9 cellular contexts compared by ENCODE assay signal in genomic region chr11:63882555-63883242, GRCh38. TPM values are rescaled to one million over a fixed set of nuclear protein-coding genes. Genes with fewer than 3 reads are reported as not detected.
DNase-seq lines count a peak whose midpoint lies in the region; ATAC-seq and TF ChIP-seq lines count a peak whose summit lies in the region.
"Had no signal": no experiment of that assay in that cellular context is flagged by ENCODE, and none has a peak within 500 bp of the region (broad histone marks: within the 10 kb centered on the region; RNA-seq: fewer than 3 reads in every experiment).

No MANE protein-coding gene starts in this region.

- H3K27me3 Mint-ChIP-seq in neural crest cell (ENCODE audit: low read depth) (no peaks in the 10 kb centered on the region), Caco-2 (ENCODE audit: insufficient read depth, unreplicated experiment) (no peaks in the 10 kb centered on the region)
- H3K27me3 Mint-ChIP-seq in activated naive CD4-positive, alpha-beta T cell treated with anti-CD3 and anti-CD28 coated beads for 36 hours (ENCODE audit: low read depth) = no peaks in the 10 kb centered on the region
- H3K27me3 Mint-ChIP-seq in activated CD4-positive, alpha-beta memory T cell treated with anti-CD3 and anti-CD28 coated beads for 36 hours = no peaks in the 10 kb centered on the region

- DNase-seq in ELF-1 (ENCODE audit: low read depth, low spot score) = peak; percentile 80
- peak; percentile 81 for DNase-seq in NCI-H69 (lab: John Stamatoyannopoulos, UW)
- no peak for DNase-seq in neural crest cell (ENCODE audit: low read depth, low spot score)
- no peak for DNase-seq in activated naive CD4-positive, alpha-beta T cell treated with anti-CD3 and anti-CD28 coated beads for 36 hours
- DNase-seq in activated CD4-positive, alpha-beta memory T cell treated with anti-CD3 and anti-CD28 coated beads for 36 hours = no peak
- DNase-seq in Caco-2 = no peak
- DNase-seq: NCI-H2081 treated with DMSO at 0.1 percent for 48 hours had no signal

- CTCF ChIA-PET in activated naive CD4-positive, alpha-beta T cell treated with anti-CD3 and anti-CD28 coated beads for 36 hours (lab: Charles Lee) = interaction anchor here (0.6 to 4.0 kb wide), 7 partner anchors 9 to 315 kb away, joined by 3 to 18 read pairs (median 5); no protein-coding TSS in a partner anchor
- CTCF ChIA-PET in activated CD4-positive, alpha-beta memory T cell treated with anti-CD3 and anti-CD28 coated beads for 36 hours (lab: Charles Lee) = interaction anchor here (1.0 to 1.4 kb wide), 3 partner anchors 9 to 46 kb away, joined by 3 to 6 read pairs (median 3); no protein-coding TSS in a partner anchor
- CTCF ChIA-PET in Caco-2 (lab: Charles Lee) = no interaction called here

- intact Hi-C loops in activated naive CD4-positive, alpha-beta T cell treated with anti-CD3 and anti-CD28 coated beads for 36 hours (cut with micrococcal nuclease) = no loop called here
- intact Hi-C loops in activated CD4-positive, alpha-beta memory T cell treated with anti-CD3 and anti-CD28 coated beads for 36 hours (cut with micrococcal nuclease) = loop anchor here (10.0 kb wide), 1 partner anchor 118 kb away; the partner anchor contains the start of gene ZFTA
- intact Hi-C loops in Caco-2 (cut with micrococcal nuclease; ENCODE audit: unreplicated experiment) = no loop called here

- no peaks in the 10 kb centered on the region for H3K36me3 ChIP-seq in endocrine pancreas (ENCODE audit: control insufficient read depth, insufficient read depth, low read length)
- no peaks in the 10 kb centered on the region; the same call in 1 of the 2 replicates for H3K36me3 ChIP-seq in Caco-2 (ENCODE audit: control insufficient read depth, insufficient read depth, low read length)

- H3K4me1 Mint-ChIP-seq in neural crest cell = peaks cover 58% of the 10 kb centered on the region
- peaks cover 82% of the 10 kb centered on the region for H3K4me1 Mint-ChIP-seq in activated naive CD4-positive, alpha-beta T cell treated with anti-CD3 and anti-CD28 coated beads for 36 hours (ENCODE audit: low read depth)
- H3K4me1 Mint-ChIP-seq in activated CD4-positive, alpha-beta memory T cell treated with anti-CD3 and anti-CD28 coated beads for 36 hours (ENCODE audit: low read depth) = peaks cover 70% of the 10 kb centered on the region
- peaks cover 9% of the 10 kb centered on the region for H3K4me1 Mint-ChIP-seq in Caco-2 (ENCODE audit: low read depth, unreplicated experiment)

- H3K27ac Mint-ChIP-seq in neural crest cell (ENCODE audit: unreplicated experiment) = peak overlapping the region; percentile 43
- H3K27ac Mint-ChIP-seq in activated naive CD4-positive, alpha-beta T cell treated with anti-CD3 and anti-CD28 coated beads for 36 hours = no peak overlapping the region
- H3K27ac Mint-ChIP-seq in activated CD4-positive, alpha-beta memory T cell treated with anti-CD3 and anti-CD28 coated beads for 36 hours = no peak overlapping the region
- no peak overlapping the region for H3K27ac Mint-ChIP-seq in Caco-2 (ENCODE audit: unreplicated experiment)

- H3K4me1 ChIP-seq in endocrine pancreas (ENCODE audit: control insufficient read depth, insufficient read depth, low read length) (peaks cover 8% of the 10 kb centered on the region), Caco-2 (peaks cover 10% of the 10 kb centered on the region)

- H3K9me3 Mint-ChIP-seq in neural crest cell = no peaks in the 10 kb centered on the region
- H3K9me3 Mint-ChIP-seq in activated naive CD4-positive, alpha-beta T cell treated with anti-CD3 and anti-CD28 coated beads for 36 hours = no peaks in the 10 kb centered on the region
- H3K9me3 Mint-ChIP-seq in activated CD4-positive, alpha-beta memory T cell treated with anti-CD3 and anti-CD28 coated beads for 36 hours = no peaks in the 10 kb centered on the region
- no peaks in the 10 kb centered on the region for H3K9me3 Mint-ChIP-seq in Caco-2 (ENCODE audit: unreplicated experiment)

- H3K4me3 Mint-ChIP-seq in neural crest cell = no peak overlapping the region
- H3K4me3 Mint-ChIP-seq in activated naive CD4-positive, alpha-beta T cell treated with anti-CD3 and anti-CD28 coated beads for 36 hours = no peak overlapping the region
- no peak overlapping the region for H3K4me3 Mint-ChIP-seq in activated CD4-positive, alpha-beta memory T cell treated with anti-CD3 and anti-CD28 coated beads for 36 hours
- no peak overlapping the region for H3K4me3 Mint-ChIP-seq in Caco-2 (ENCODE audit: unreplicated experiment)

- peak overlapping the region; percentile 22 for H3K9ac ChIP-seq in endocrine pancreas (ENCODE audit: control insufficient read depth, insufficient read depth, low read length)

- H3K4me3 ChIP-seq in endocrine pancreas (ENCODE audit: control insufficient read depth, insufficient read depth, low read length) = no peak overlapping the region
- H3K4me3 ChIP-seq in Caco-2 (ENCODE audit: low read depth, low read length) = no peak overlapping the region

- ATAC-seq in HG02798 (IDR thresholded peaks at IDR 0.05; ENCODE audit: poor library complexity, unreplicated experiment) = no peak

- H3K36me3 Mint-ChIP-seq in neural crest cell (ENCODE audit: low read depth) = no peaks in the 10 kb centered on the region
- H3K36me3 Mint-ChIP-seq in activated naive CD4-positive, alpha-beta T cell treated with anti-CD3 and anti-CD28 coated beads for 36 hours (ENCODE audit: low read depth) = peaks cover 7% of the 10 kb centered on the region
- no peaks in the 10 kb centered on the region for H3K36me3 Mint-ChIP-seq in activated CD4-positive, alpha-beta memory T cell treated with anti-CD3 and anti-CD28 coated beads for 36 hours
- H3K36me3 Mint-ChIP-seq in Caco-2 (ENCODE audit: insufficient read depth, unreplicated experiment) = peaks cover 30% of the 10 kb centered on the region

- H3K27me3 ChIP-seq in endocrine pancreas (ENCODE audit: control insufficient read depth, insufficient read depth, low read length) (no peaks in the 10 kb centered on the region), Caco-2 (replicated peaks; ENCODE audit: control insufficient read depth, insufficient read depth, low read length) (no peaks in the 10 kb centered on the region)

- BruUV-seq in Caco-2 (replicated peaks; lab: Mats Ljungman, UMichigan) = no TSS peak

- no peak for TF ChIP-seq CTCF in neural crest cell (conservative IDR thresholded peaks at IDR 0.05)
- no peak for TF ChIP-seq CTCF in Caco-2 (IDR thresholded peaks at IDR 0.05; ENCODE audit: insufficient read depth in 1 of 2, low read depth in 1 of 2, low read length in 1 of 2, severe bottlenecking in 1 of 2, unreplicated experiment in 1 of 2)

- H3K9me3 ChIP-seq in endocrine pancreas (ENCODE audit: control insufficient read depth, low read length) = no peaks in the 10 kb centered on the region
- H3K9me3 ChIP-seq in Caco-2 = no peaks in the 10 kb centered on the region

- POLR2A ChIA-PET in activated CD4-positive, alpha-beta memory T cell treated with anti-CD3 and anti-CD28 coated beads for 36 hours (lab: Charles Lee) = interaction anchor here (0.6 kb wide), 1 partner anchor 9 kb away, joined by 5 read pairs; no protein-coding TSS in a partner anchor
- POLR2A ChIA-PET in Caco-2 (lab: Charles Lee) = no interaction called here

RNA-seq across cellular contexts. Expression of gene RCOR2, which starts 34.3 kb away (rescaled TPM):
- total RNA-seq in neural crest cell (107 and 108 TPM in 2 replicates), Caco-2 (2022) (1.5 and 1.8 TPM in 2 replicates)
- total RNA-seq in activated naive CD4-positive, alpha-beta T cell treated with anti-CD3 and anti-CD28 coated beads for 36 hours = under 1 TPM; 0.17 to 0.19 TPM
- total RNA-seq in activated CD4-positive, alpha-beta memory T cell treated with anti-CD3 and anti-CD28 coated beads for 36 hours = under 1 TPM; 0.21 to 0.27 TPM

RNA-seq across cellular contexts. Expression of gene MARK2, which starts 43.8 kb away (rescaled TPM):
- 42.4 and 42.9 TPM in 2 replicates for total RNA-seq in neural crest cell
- total RNA-seq in activated naive CD4-positive, alpha-beta T cell treated with anti-CD3 and anti-CD28 coated beads for 36 hours = 10 to 100 TPM; 15.8 to 17.6 TPM
- 10 to 100 TPM; 20.0 to 29.0 TPM for total RNA-seq in activated CD4-positive, alpha-beta memory T cell treated with anti-CD3 and anti-CD28 coated beads for 36 hours
- total RNA-seq in Caco-2 (2022) = 63.5 and 64.5 TPM in 2 replicates

RNA-seq across cellular contexts. Expression of gene NAA40, which starts 56.1 kb away (rescaled TPM):
- total RNA-seq in neural crest cell = 64.5 and 71.2 TPM in 2 replicates
- 10 to 100 TPM; 10.3 to 13.2 TPM for total RNA-seq in activated naive CD4-positive, alpha-beta T cell treated with anti-CD3 and anti-CD28 coated beads for 36 hours
- total RNA-seq in activated CD4-positive, alpha-beta memory T cell treated with anti-CD3 and anti-CD28 coated beads for 36 hours = 10 to 100 TPM; 15.4 to 17.3 TPM
- total RNA-seq in Caco-2 (2022) = 42.7 and 43.7 TPM in 2 replicates

Comparison
In these comparisons a context has a peak if more than half of its experiments do, and no peak if none do; other contexts are left out.
1. DNase-seq: peak in ELF-1 (single experiment) and NCI-H69 (single experiment); none in neural crest cell (single experiment), activated naive CD4-positive, alpha-beta T cell treated with anti-CD3 and anti-CD28 coated beads for 36 hours (single experiment), activated CD4-positive, alpha-beta memory T cell treated with anti-CD3 and anti-CD28 coated beads for 36 hours (single experiment) and Caco-2 (0 of 2).
2. RNA of gene RCOR2, which starts 34.3 kb away (total RNA-seq): 107 to 108 TPM in neural crest cell; 1.5 to 1.8 TPM in Caco-2, 0.21 to 0.27 TPM in activated CD4-positive, alpha-beta memory T cell treated with anti-CD3 and anti-CD28 coated beads for 36 hours and 0.17 to 0.19 TPM in activated naive CD4-positive, alpha-beta T cell treated with anti-CD3 and anti-CD28 coated beads for 36 hours; every median in the first group is over 10 times any median in the second.